14 cellular contexts compared by ENCODE assay signal in genomic region chr3:87287025-87287424, GRCh38. TPM values are rescaled to one million over a fixed set of nuclear protein-coding genes. Genes with fewer than 3 reads are reported as not detected.
DNase-seq lines count a peak whose midpoint lies in the region; ATAC-seq and TF ChIP-seq lines count a peak whose summit lies in the region.
"Had no signal": no experiment of that assay in that cellular context is flagged by ENCODE, and none has a peak within 500 bp of the region (broad histone marks: within the 10 kb centered on the region; RNA-seq: fewer than 3 reads in every experiment).

No MANE protein-coding gene starts in this region.

- no peaks in the 10 kb centered on the region for H3K27me3 ChIP-seq in left ventricle myocardium inferior (ENCODE audit: low read depth)
- H3K27me3 ChIP-seq: tibial nerve had no signal

- H3K4me3 ChIP-seq in left ventricle myocardium inferior: no peak overlapping the region
- H3K4me3 ChIP-seq: tibial nerve had no signal

- H3K27ac Mint-ChIP-seq in activated T-cell treated with anti-CD3 and anti-CD28 coated beads, Interleukin-2, amount 50 U/mL, for 24 hours: peak overlapping the region; percentile 60
- H3K27ac Mint-ChIP-seq in stimulated activated effector memory CD8-positive, alpha-beta T cell treated with anti-CD3 and anti-CD28 coated beads, Interleukin-12 subunit alpha, Interleukin-12 subunit beta, amount 100 ng/mL, for 72 hours: no peak overlapping the region

- ATAC-seq in HG02884 (IDR thresholded peaks at IDR 0.05; ENCODE audit: unreplicated experiment) (peak; percentile 98), HG03139 (IDR thresholded peaks at IDR 0.05; ENCODE audit: unreplicated experiment) (no peak)
- ATAC-seq in stimulated activated effector memory CD8-positive, alpha-beta T cell treated with anti-CD3 and anti-CD28 coated beads, Interleukin-12 subunit alpha, Interleukin-12 subunit beta, amount 100 ng/mL, for 72 hours: peak; percentile 99

- H3K4me3 Mint-ChIP-seq in activated T-cell treated with anti-CD3 and anti-CD28 coated beads, Interleukin-2, amount 50 U/mL, for 24 hours: no peak overlapping the region
- no peak overlapping the region for H3K4me3 Mint-ChIP-seq in stimulated activated effector memory CD8-positive, alpha-beta T cell treated with anti-CD3 and anti-CD28 coated beads, Interleukin-12 subunit alpha, Interleukin-12 subunit beta, amount 100 ng/mL, for 72 hours
- H3K4me3 Mint-ChIP-seq: neural crest cell had no signal

- H3K27ac ChIP-seq in left ventricle myocardium inferior (replicated peaks): no peak overlapping the region
- H3K27ac ChIP-seq: tibial nerve had no signal

- intact Hi-C loops in left ventricle myocardium inferior (cut with micrococcal nuclease): no loop called here

- no peaks in the 10 kb centered on the region for H3K9me3 Mint-ChIP-seq in activated T-cell treated with anti-CD3 and anti-CD28 coated beads, Interleukin-2, amount 50 U/mL, for 24 hours
- H3K9me3 Mint-ChIP-seq in stimulated activated effector memory CD8-positive, alpha-beta T cell treated with anti-CD3 and anti-CD28 coated beads, Interleukin-12 subunit alpha, Interleukin-12 subunit beta, amount 100 ng/mL, for 72 hours: no peaks in the 10 kb centered on the region

- peaks cover 5% of the 10 kb centered on the region for H3K27me3 Mint-ChIP-seq in activated T-cell treated with anti-CD3 and anti-CD28 coated beads, Interleukin-2, amount 50 U/mL, for 24 hours

- no peaks in the 10 kb centered on the region for H3K36me3 ChIP-seq in left ventricle myocardium inferior
- H3K36me3 ChIP-seq: tibial nerve had no signal

- H3K9me3 ChIP-seq in left ventricle myocardium inferior (replicated peaks): peaks cover 5% of the 10 kb centered on the region

- H3K4me1 Mint-ChIP-seq in activated T-cell treated with anti-CD3 and anti-CD28 coated beads, Interleukin-2, amount 50 U/mL, for 24 hours (ENCODE audit: low read depth): peaks cover 5% of the 10 kb centered on the region
- peaks cover 8% of the 10 kb centered on the region for H3K4me1 Mint-ChIP-seq in stimulated activated effector memory CD8-positive, alpha-beta T cell treated with anti-CD3 and anti-CD28 coated beads, Interleukin-12 subunit alpha, Interleukin-12 subunit beta, amount 100 ng/mL, for 72 hours
- H3K4me1 Mint-ChIP-seq: neural crest cell had no signal

- no peaks in the 10 kb centered on the region for H3K36me3 Mint-ChIP-seq in activated T-cell treated with anti-CD3 and anti-CD28 coated beads, Interleukin-2, amount 50 U/mL, for 24 hours (ENCODE audit: low read depth)
- H3K36me3 Mint-ChIP-seq in stimulated activated effector memory CD8-positive, alpha-beta T cell treated with anti-CD3 and anti-CD28 coated beads, Interleukin-12 subunit alpha, Interleukin-12 subunit beta, amount 100 ng/mL, for 72 hours: no peaks in the 10 kb centered on the region

- no peak for DNase-seq in activated T-cell treated with anti-CD3 and anti-CD28 coated beads, Interleukin-2, amount 50 U/mL, for 24 hours
- DNase-seq in activated T-cell treated with anti-CD3 and anti-CD28 coated beads, Interleukin-2, amount 50 U/mL, for 48 hours: no peak
- peak; percentile 6 for DNase-seq in astrocyte of the hippocampus (ENCODE audit: low read depth, low spot score)
- no peak for DNase-seq in stimulated activated effector memory CD8-positive, alpha-beta T cell treated with anti-CD3 and anti-CD28 coated beads, Interleukin-12 subunit alpha, Interleukin-12 subunit beta, amount 100 ng/mL, for 72 hours (ENCODE audit: low spot score in 2 of 2)
- no peak for DNase-seq in left ventricle myocardium inferior
- DNase-seq in NCI-H2107 treated with DMSO at 0.1 percent for 48 hours (lab: John Stamatoyannopoulos, UW; ENCODE audit: unreplicated experiment): no peak
- DNase-seq: activated CD8-positive, alpha-beta memory T cell treated with anti-CD3 and anti-CD28 coated beads, Interleukin-2, amount 50 U/mL, for 48 hours; GOT3; stimulated activated CD4-positive, alpha-beta T cell treated with anti-CD3 and anti-CD28 coated beads, Interleukin-4, amount 100 ng/mL, for 4 hours; SW 1271 had no signal

- no peaks in the 10 kb centered on the region for H3K4me1 ChIP-seq in left ventricle myocardium inferior
- H3K4me1 ChIP-seq: tibial nerve had no signal

- no peak for TF ChIP-seq CTCF in left ventricle myocardium inferior (IDR thresholded peaks at IDR 0.05; ENCODE audit: borderline replicate concordance)

RNA-seq across cellular contexts. Expression of gene POU1F1, which starts 10.6 kb away (rescaled TPM):
- not detected for total RNA-seq in left ventricle myocardium inferior
- total RNA-seq: neural crest cell, tibial nerve had no signal

RNA-seq across cellular contexts. Expression of gene CHMP2B, which starts 59.9 kb away (rescaled TPM):
- 35.8 TPM for total RNA-seq in left ventricle myocardium inferior
